In genomic region chr4:110787781-110788180, GRCh38 we compare ENCODE assay signal across 24 cellular contexts.
DNase-seq lines count a peak whose midpoint lies in the region; ATAC-seq and TF ChIP-seq lines count a peak whose summit lies in the region.
"Had no signal": no experiment of that assay in that cellular context is flagged by ENCODE, and none has a peak within 500 bp of the region (broad histone marks: within the 10 kb centered on the region; RNA-seq: fewer than 3 reads in every experiment).

No MANE protein-coding gene starts in this region.

- no peaks in the 10 kb centered on the region; the same call in 1 of the 2 replicates for H3K9me3 Mint-ChIP-seq in HFFc6
- H3K9me3 Mint-ChIP-seq: CD8-positive, alpha-beta T cell had no signal

- TF ChIP-seq POLR2A in suprapubic skin (IDR thresholded peaks at IDR 0.05), result no peak

- no peaks in the 10 kb centered on the region for H3K36me3 Mint-ChIP-seq in HFFc6 (ENCODE audit: low read depth)
- H3K36me3 Mint-ChIP-seq: CD8-positive, alpha-beta T cell; IgD-negative memory B cell had no signal

- 76% methylated on average over 2 of the region's 2 CpGs for WGBS in suprapubic skin

- H3K4me3 Mint-ChIP-seq in HFFc6, result peak overlapping the region; percentile 28
- H3K4me3 Mint-ChIP-seq: CD8-positive, alpha-beta T cell; IgD-negative memory B cell had no signal

- ATAC-seq in GM18858 (IDR thresholded peaks at IDR 0.05; ENCODE audit: unreplicated experiment), result no peak
- ATAC-seq: A549; CD8-positive, alpha-beta T cell; PC-3 had no signal

- no peaks in the 10 kb centered on the region for H3K9me3 ChIP-seq in suprapubic skin
- H3K9me3 ChIP-seq: A549, Caco-2 had no signal

- no peaks in the 10 kb centered on the region for H3K36me3 ChIP-seq in suprapubic skin

- DNase-seq in HFFc6 (peak; percentile 25), RKO (ENCODE audit: low spot score) (peak; percentile 34), fibroblast of mammary gland (ENCODE audit: low read depth) (peak; percentile 20), anterior cingulate cortex (lab: John Stamatoyannopoulos, UW) (no peak), suprapubic skin (ENCODE audit: low spot score in 2 of 2) (no peak), NCI-H2081 (lab: John Stamatoyannopoulos, UW) (no peak)
- DNase-seq: C1 segment of cervical spinal cord; Caco-2; CD8-positive, alpha-beta T cell; H7; NCI-H1092; NCI-H1436; NCI-H187; NCI-H2171 treated with DMSO at 0.1 percent for 48 hours; NCI-H345; NCI-H510A treated with DMSO at 0.1 percent for 48 hours; PC-3; Right ventricle myocardium superior; RPMI8226; T-helper 1 cell had no signal

- no peak for TF ChIP-seq CTCF in HFFc6 (IDR thresholded peaks at IDR 0.05)
- no peak for TF ChIP-seq CTCF in fibroblast of mammary gland (conservative IDR thresholded peaks at IDR 0.05; ENCODE audit: control insufficient read depth, insufficient read depth, low read depth, low read length)
- no peak for TF ChIP-seq CTCF in suprapubic skin (IDR thresholded peaks at IDR 0.05)

- no peak for TF ChIP-seq EP300 in suprapubic skin (IDR thresholded peaks at IDR 0.05)

- H3K27ac Mint-ChIP-seq in HFFc6, result peak overlapping the region; percentile 17; the same call in 1 of the 2 replicates
- H3K27ac Mint-ChIP-seq: CD8-positive, alpha-beta T cell; IgD-negative memory B cell had no signal

- no peaks in the 10 kb centered on the region for H3K27me3 ChIP-seq in suprapubic skin

- H3K4me1 Mint-ChIP-seq in HFFc6 (ENCODE audit: low read depth), result peaks cover 51% of the 10 kb centered on the region

- H3K27me3 Mint-ChIP-seq in HFFc6 (ENCODE audit: insufficient read depth), result peaks cover 3% of the 10 kb centered on the region; the same call in 1 of the 2 replicates

- H3K27ac ChIP-seq in suprapubic skin, result no peak overlapping the region
- H3K27ac ChIP-seq: A549, KMS-11 had no signal

- H3K4me3 ChIP-seq in fibroblast of mammary gland (ENCODE audit: control insufficient read depth, low read depth, low read length), result no peak overlapping the region
- H3K4me3 ChIP-seq in suprapubic skin, result no peak overlapping the region
- H3K4me3 ChIP-seq: A549 had no signal

- no peaks in the 10 kb centered on the region for H3K4me1 ChIP-seq in suprapubic skin
- H3K4me1 ChIP-seq: A549 had no signal

Comparison
In these comparisons a context has a peak if more than half of its experiments do, and no peak if none do; other contexts are left out.
1. DNase-seq: peak in HFFc6 (single experiment), RKO (single experiment) and fibroblast of mammary gland (single experiment); none in anterior cingulate cortex (0 of 58), suprapubic skin (0 of 2) and NCI-H2081 (0 of 2).